8 cellular contexts compared by ENCODE assay signal in the genomic region with DNA sequence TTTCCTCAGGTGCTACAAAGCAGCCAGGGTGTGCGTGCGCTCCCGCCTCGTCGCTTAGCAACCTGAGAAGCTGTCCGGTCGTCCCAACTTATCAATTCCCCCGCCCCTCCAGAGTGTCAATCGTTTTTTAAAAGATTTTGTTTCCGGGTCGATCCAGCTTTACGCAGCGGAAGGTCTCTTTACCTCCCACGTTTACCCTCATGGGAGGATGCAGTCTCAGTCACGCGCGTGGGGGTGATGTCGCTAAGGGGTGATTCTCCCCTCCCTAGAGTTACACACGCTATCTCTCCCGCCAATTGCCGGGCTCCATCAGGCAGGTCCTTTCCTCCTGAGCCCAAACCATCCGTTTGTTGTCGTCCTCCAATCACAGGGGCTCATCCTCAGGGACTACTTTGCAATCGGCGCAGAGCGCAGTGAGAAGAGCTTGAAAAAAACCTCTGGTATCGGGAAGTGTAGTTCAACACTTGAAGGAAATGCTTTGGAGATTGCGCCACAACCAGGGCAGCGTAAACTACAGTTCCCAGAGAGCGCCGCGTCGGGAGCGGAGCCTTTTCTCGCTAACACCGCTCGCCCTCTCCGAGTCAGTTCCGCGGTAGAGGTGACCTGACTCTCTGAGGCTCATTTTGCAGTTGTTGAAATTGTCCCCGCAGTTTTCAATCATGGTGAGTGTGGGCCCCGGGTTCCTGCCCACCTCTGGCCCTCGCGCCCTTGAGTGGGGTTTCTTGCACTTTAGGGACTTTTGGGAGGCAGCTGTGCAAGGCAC. TPM values are rescaled to one million over a fixed set of nuclear protein-coding genes. Genes with fewer than 3 reads are reported as not detected.
DNase-seq lines count a peak whose midpoint lies in the region; ATAC-seq and TF ChIP-seq lines count a peak whose summit lies in the region.

A gene (plus strand): TSS at position 579 of the 763 bp plus-strand sequence. CDS start 81 bp downstream, at position 660.
A gene with protein sequence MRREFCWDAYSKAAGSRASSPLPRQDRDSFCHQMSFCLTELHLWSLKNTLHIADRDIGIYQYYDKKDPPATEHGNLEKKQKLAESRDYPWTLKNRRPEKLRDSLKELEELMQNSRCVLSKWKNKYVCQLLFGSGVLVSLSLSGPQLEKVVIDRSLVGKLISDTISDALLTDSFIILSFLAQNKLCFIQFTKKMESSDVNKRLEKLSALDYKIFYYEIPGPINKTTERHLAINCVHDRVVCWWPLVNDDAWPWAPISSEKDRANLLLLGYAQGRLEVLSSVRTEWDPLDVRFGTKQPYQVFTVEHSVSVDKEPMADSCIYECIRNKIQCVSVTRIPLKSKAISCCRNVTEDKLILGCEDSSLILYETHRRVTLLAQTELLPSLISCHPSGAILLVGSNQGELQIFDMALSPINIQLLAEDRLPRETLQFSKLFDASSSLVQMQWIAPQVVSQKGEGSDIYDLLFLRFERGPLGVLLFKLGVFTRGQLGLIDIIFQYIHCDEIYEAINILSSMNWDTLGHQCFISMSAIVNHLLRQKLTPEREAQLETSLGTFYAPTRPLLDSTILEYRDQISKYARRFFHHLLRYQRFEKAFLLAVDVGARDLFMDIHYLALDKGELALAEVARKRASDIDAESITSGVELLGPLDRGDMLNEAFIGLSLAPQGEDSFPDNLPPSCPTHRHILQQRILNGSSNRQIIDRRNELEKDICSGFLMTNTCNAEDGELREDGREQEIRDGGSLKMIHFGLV (minus strand): TSS at position 93 of the 763 bp plus-strand sequence. CDS start 206 bp downstream, outside the sequence.

- intact Hi-C loops in heart right ventricle (cut with DNase I) (loop anchor here in 1 of 10 donors (10.0 kb wide), 1 partner anchor 256 kb away; a partner anchor contains a TSS), transverse colon (cut with DNase I; ENCODE audit: low total_unique reads) (no loop called here)

- no peaks in the 10 kb centered on the region for H3K36me3 Mint-ChIP-seq in T-cell

- ATAC-seq in HG02870 (IDR thresholded peaks at IDR 0.05; ENCODE audit: unreplicated experiment), result peak; percentile 85
- ATAC-seq in T-cell (replicated peaks in 1 of 4), result peak; percentile 85 to 89 (median 86)
- ATAC-seq in heart right ventricle, result peak; percentile 92 to 96 (median 94)

- H3K4me1 ChIP-seq in heart right ventricle (peaks cover 0 to 64% (median 32%) of the 10 kb centered on the region in 9 donors), transverse colon (peaks cover 9 to 39% (median 28%) of the 10 kb centered on the region in 4 donors)

- H3K9me3 Mint-ChIP-seq in T-cell, result no peaks in the 10 kb centered on the region

- H3K4me3 ChIP-seq in heart right ventricle (peak within 1 kb of the TSS; percentile 66 to 99 (median 86)), transverse colon (peak within 1 kb of the TSS; percentile 71 to 94 (median 88))

- WGBS in heart right ventricle, 2 donors, result 0% methylated on average over 44 of the region's 44 CpGs
- 0% methylated on average over 8 to 44 of the region's 44 CpGs for WGBS in transverse colon (ENCODE audit: low coverage in 1 of 2), 2 donors

- H3K36me3 ChIP-seq in heart right ventricle, result peaks cover 0 to 27% (median 2%) of the 10 kb centered on the region in 9 donors
- H3K36me3 ChIP-seq in transverse colon, result no peaks in the 10 kb centered on the region

- TF ChIP-seq CTCF in GM13977 (IDR thresholded peaks at IDR 0.05; ENCODE audit: extremely low read depth, insufficient read depth, missing control alignments), result no peak
- no peak for TF ChIP-seq CTCF in heart right ventricle (IDR thresholded peaks at IDR 0.05)
- no peak for TF ChIP-seq CTCF in transverse colon (IDR thresholded peaks at IDR 0.05)

- no peaks in the 10 kb centered on the region for H3K27me3 Mint-ChIP-seq in T-cell

- H3K27ac Mint-ChIP-seq in T-cell, result peak within 1 kb of the TSS; percentile 92 to 96

- H3K9me3 ChIP-seq in heart right ventricle (no peaks in the 10 kb centered on the region), transverse colon (no peaks in the 10 kb centered on the region)

- peaks cover 39 to 56% (median 48%) of the 10 kb centered on the region in 3 donors for H3K4me1 Mint-ChIP-seq in T-cell

- H3K27me3 ChIP-seq in heart right ventricle (no peaks in the 10 kb centered on the region), transverse colon (no peaks in the 10 kb centered on the region)

- peak within 1 kb of the TSS; percentile 85 to 98 (median 95) for H3K27ac ChIP-seq in heart right ventricle
- peak within 1 kb of the TSS; percentile 87 to 95 (median 94) for H3K27ac ChIP-seq in transverse colon

- TF ChIP-seq EP300 in transverse colon (IDR thresholded peaks at IDR 0.05; ENCODE audit: low read depth), result no peak

- POLR2A ChIA-PET in T-cell (lab: Charles Lee), result interaction anchor here (0.5 to 1.5 kb wide), 6 partner anchors 9 to 1541 kb away, joined by 3 to 9 read pairs (median 4); a partner anchor contains a TSS

- in situ Hi-C loops in GM13977 (cut with MboI; ENCODE audit: low pct_unique_long_range_greater_than_20kb, low sequenced_read_pairs, unreplicated experiment) (no loop called here), transverse colon (cut with MboI; ENCODE audit: low pct_ligation_motif_present in 1 of 4, low pct_unique_long_range_greater_than_20kb in 1 of 4, low sequenced_read_pairs in 3 of 4) (loop anchor here in 1 of 4 donors (25.0 kb wide), 1 partner anchor 274 kb away; no protein-coding TSS in a partner anchor)

- DNase-seq in GM13977 (ENCODE audit: low spot score) (peak; percentile 72), NCI-H146 (lab: John Stamatoyannopoulos, UW) (peak; percentile 99), T-cell (peak; percentile 83 to 98 (median 94)), amniotic stem cell (lab: John Stamatoyannopoulos, UW) (peak; percentile 98), heart right ventricle (peak; percentile 91 to 96), pons (ENCODE audit: low spot score) (peak; percentile 99), transverse colon (peak; percentile 95)

- peak within 1 kb of the TSS; percentile 91 to 98 (median 94) for H3K4me3 Mint-ChIP-seq in T-cell

- CTCF ChIA-PET in T-cell (lab: Charles Lee), result interaction anchor here in 1 of 2 donors (0.6 to 1.3 kb wide), 5 partner anchors 252 to 1793 kb away, joined by 3 to 8 read pairs (median 3); a partner anchor contains a TSS

- peak; percentile 89 for TF ChIP-seq POLR2A in transverse colon (IDR thresholded peaks at IDR 0.05)

RNA-seq across cellular contexts. Expression of the first gene that starts in this region (rescaled TPM):
- 10 to 100 TPM; 78.9 to 96.3 (median 87.3) TPM for total RNA-seq in T-cell
- total RNA-seq in heart right ventricle, result 1,000 to 10,000 TPM; 1,047 to 1,698 (median 1,599) TPM
- polyA plus RNA-seq in heart right ventricle, result 1,000 to 10,000 TPM; 1,017 to 1,192 TPM
- total RNA-seq in transverse colon, result 100 to 1,000 TPM in 3 of 4 donors, 10 to 100 TPM in 1; 55.5 to 179 (median 141) TPM

RNA-seq across cellular contexts. Expression of the second gene that starts in this region (rescaled TPM):
- 10 to 100 TPM in 3 of 5 donors, 1 to 10 TPM in 2; 8.5 to 19.0 (median 11.5) TPM for total RNA-seq in T-cell
- 10 to 100 TPM; 10.3 to 36.6 (median 23.5) TPM for total RNA-seq in heart right ventricle
- polyA plus RNA-seq in heart right ventricle, result 1 to 10 TPM; 3.7 to 3.9 TPM
- total RNA-seq in transverse colon, result 10 to 100 TPM in 2 of 4 donors, 1 to 10 TPM in 2; 2.6 to 15.5 (median 10.9) TPM

Comparison
In these comparisons a context has a peak if more than half of its experiments do, and no peak if none do; other contexts are left out.
1. Peak in every context shown above with its lines: DNase-seq, ATAC-seq, H3K4me3 ChIP-seq and H3K27ac ChIP-seq.
2. RNA of the first gene that starts in this region (total RNA-seq): 1,047 to 1,698 TPM in heart right ventricle; 55.5 to 179 TPM in transverse colon and 78.9 to 96.3 TPM in T-cell; every median in the first group is over 4 times any median in the second.